Comparison of ENCODE assay signal across 22 cellular contexts in genomic region chr7:121049028-121049791, GRCh38.
DNase-seq lines count a peak whose midpoint lies in the region; ATAC-seq and TF ChIP-seq lines count a peak whose summit lies in the region.
"Had no signal": no experiment of that assay in that cellular context is flagged by ENCODE, and none has a peak within 500 bp of the region (broad histone marks: within the 10 kb centered on the region; RNA-seq: fewer than 3 reads in every experiment).

No MANE protein-coding gene starts in this region.

- BruUV-seq in OCI-LY7 (replicated peaks; lab: Mats Ljungman, UMichigan), result no TSS peak

- H3K36me3 ChIP-seq in body of pancreas (replicated peaks in 1 of 2; ENCODE audit: insufficient read depth in 1 of 2, low read depth in 2 of 2), result no peaks in the 10 kb centered on the region
- no peaks in the 10 kb centered on the region for H3K36me3 ChIP-seq in OCI-LY7 (ENCODE audit: insufficient read depth, low read length)
- no peaks in the 10 kb centered on the region for H3K36me3 ChIP-seq in neural progenitor cell
- H3K36me3 ChIP-seq: BE2C, upper lobe of left lung had no signal

- TF ChIP-seq CTCF in 22Rv1 (IDR thresholded peaks at IDR 0.05) (no peak), WTC11 (IDR thresholded peaks at IDR 0.05) (no peak), body of pancreas (IDR thresholded peaks at IDR 0.05) (no peak), OCI-LY7 (conservative IDR thresholded peaks at IDR 0.05; ENCODE audit: low read length) (no peak), neural progenitor cell (IDR thresholded peaks at IDR 0.05) (no peak)

- DNase-seq in HUDEP-2 (lab: John Stamatoyannopoulos, UW; ENCODE audit: unreplicated experiment in 76 of 76) (peak in 64 of 76 experiments; percentile 3 to 77 (median 34)), WTC11 (ENCODE audit: low spot score) (no peak), left lobe of liver (ENCODE audit: low spot score) (no peak), body of pancreas (no peak), OCI-LY7 (ENCODE audit: low spot score) (no peak), neural progenitor cell (ENCODE audit: low spot score) (no peak)
- DNase-seq: activated CD4-positive, alpha-beta T cell treated with anti-CD3 and anti-CD28 coated beads for 36 hours; activated naive CD4-positive, alpha-beta T cell treated with anti-CD3 and anti-CD28 coated beads for 36 hours; activated T-cell treated with anti-CD3 and anti-CD28 coated beads, Interleukin-2, amount 50 U/mL, for 72 hours; anterior cingulate cortex; BE2C; central memory CD4-positive, alpha-beta T cell; foreskin melanocyte; NCI-H187; upper lobe of left lung had no signal

- H3K27ac Mint-ChIP-seq in WTC11 (peak overlapping the region; percentile 42), neural progenitor cell (no peak overlapping the region)
- H3K27ac Mint-ChIP-seq: activated CD4-positive, alpha-beta T cell treated with anti-CD3 and anti-CD28 coated beads for 36 hours; activated naive CD4-positive, alpha-beta T cell treated with anti-CD3 and anti-CD28 coated beads for 36 hours; activated T-cell treated with anti-CD3 and anti-CD28 coated beads, Interleukin-2, amount 50 U/mL, for 72 hours had no signal

- H3K9me3 Mint-ChIP-seq in WTC11, result 0 out of 2 replicates have a peak, but pooled peaks cover 4% of the 10 kb centered on the region
- H3K9me3 Mint-ChIP-seq in neural progenitor cell, result no peaks in the 10 kb centered on the region
- H3K9me3 Mint-ChIP-seq: activated naive CD4-positive, alpha-beta T cell treated with anti-CD3 and anti-CD28 coated beads for 36 hours; activated T-cell treated with anti-CD3 and anti-CD28 coated beads, Interleukin-2, amount 50 U/mL, for 72 hours had no signal

- intact Hi-C loops in body of pancreas (cut with DNase I), result no loop called here
- intact Hi-C loops in OCI-LY7 (cut with micrococcal nuclease; ENCODE audit: unreplicated experiment), result no loop called here

- H2AFZ ChIP-seq in OCI-LY7 (ENCODE audit: low read length) (no peak overlapping the region), neural progenitor cell (replicated peaks) (no peak overlapping the region)
- H2AFZ ChIP-seq: hepatocyte had no signal

- H3K4me1 Mint-ChIP-seq in WTC11, result peaks cover 15% of the 10 kb centered on the region
- H3K4me1 Mint-ChIP-seq in neural progenitor cell, result no peaks in the 10 kb centered on the region
- H3K4me1 Mint-ChIP-seq: activated CD4-positive, alpha-beta T cell treated with anti-CD3 and anti-CD28 coated beads for 36 hours had no signal

- H3K36me3 Mint-ChIP-seq in WTC11, result no peaks in the 10 kb centered on the region
- no peaks in the 10 kb centered on the region for H3K36me3 Mint-ChIP-seq in neural progenitor cell

- H3K27me3 Mint-ChIP-seq in WTC11 (ENCODE audit: low read depth) (no peaks in the 10 kb centered on the region), neural progenitor cell (ENCODE audit: insufficient read depth, low read depth) (no peaks in the 10 kb centered on the region)

- POLR2A ChIA-PET in WTC11 (lab: Charles Lee), result no interaction called here
- POLR2A ChIA-PET in OCI-LY7 (lab: Charles Lee), result interaction anchor here (0.7 to 1.4 kb wide), 3 partner anchors 9 to 25 kb away, joined by 3 to 8 read pairs (median 3); no protein-coding TSS in a partner anchor

- H4K20me1 ChIP-seq in OCI-LY7 (ENCODE audit: insufficient read depth, low read length) (no peaks in the 10 kb centered on the region), neural progenitor cell (ENCODE audit: low read depth) (no peaks in the 10 kb centered on the region)

- no peaks in the 10 kb centered on the region for H3K9me3 ChIP-seq in body of pancreas
- H3K9me3 ChIP-seq in OCI-LY7 (ENCODE audit: low read length), result no peaks in the 10 kb centered on the region
- H3K9me3 ChIP-seq in neural progenitor cell (ENCODE audit: low read depth), result no peaks in the 10 kb centered on the region
- H3K9me3 ChIP-seq: A549, BE2C, upper lobe of left lung had no signal

- H3K79me2 ChIP-seq in OCI-LY7 (ENCODE audit: insufficient read depth, low read depth, low read length) (no peaks in the 10 kb centered on the region), neural progenitor cell (ENCODE audit: low read depth) (no peaks in the 10 kb centered on the region)
- H3K79me2 ChIP-seq: hepatocyte had no signal

- TF ChIP-seq POLR2A in body of pancreas (IDR thresholded peaks at IDR 0.05), result no peak

- ATAC-seq in WTC11 (peak; percentile 84), left lobe of liver (peak; percentile 19), body of pancreas (no peak), HG02571 (IDR thresholded peaks at IDR 0.05; ENCODE audit: unreplicated experiment) (no peak)
- ATAC-seq: A549; activated CD4-positive, alpha-beta T cell treated with anti-CD3 and anti-CD28 coated beads for 36 hours; activated T-cell treated with anti-CD3 and anti-CD28 coated beads, Interleukin-2, amount 50 U/mL, for 72 hours had no signal

- H3K9me2 ChIP-seq in OCI-LY7 (ENCODE audit: insufficient read depth, low read length), result no peaks in the 10 kb centered on the region

- no peaks in the 10 kb centered on the region for H3F3A ChIP-seq in neural progenitor cell (ENCODE audit: low read depth)

- H3K4me3 Mint-ChIP-seq in WTC11, result no peak overlapping the region
- H3K4me3 Mint-ChIP-seq in neural progenitor cell, result no peak overlapping the region
- H3K4me3 Mint-ChIP-seq: activated CD4-positive, alpha-beta T cell treated with anti-CD3 and anti-CD28 coated beads for 36 hours; activated naive CD4-positive, alpha-beta T cell treated with anti-CD3 and anti-CD28 coated beads for 36 hours; activated T-cell treated with anti-CD3 and anti-CD28 coated beads, Interleukin-2, amount 50 U/mL, for 72 hours had no signal

- 60 to 61% methylated on average over 3 of the region's 3 CpGs for WGBS in body of pancreas, 2 donors

- H3K4me2 ChIP-seq in OCI-LY7 (ENCODE audit: low read length) (no peak overlapping the region), neural progenitor cell (no peak overlapping the region)
- H3K4me2 ChIP-seq: A549, hepatocyte, KMS-11 had no signal

- no peak overlapping the region for H3K4me3 ChIP-seq in body of pancreas
- no peak overlapping the region for H3K4me3 ChIP-seq in OCI-LY7 (ENCODE audit: low read depth, low read length, poor library complexity, severe bottlenecking)
- no peak overlapping the region for H3K4me3 ChIP-seq in neural progenitor cell
- H3K4me3 ChIP-seq: A549, hepatocyte, lung, upper lobe of left lung had no signal

- CTCF ChIA-PET in WTC11 (lab: Charles Lee), result no interaction called here
- CTCF ChIA-PET in OCI-LY7 (lab: Charles Lee; ENCODE audit: unreplicated experiment), result no interaction called here

- H3K4me1 ChIP-seq in body of pancreas, result no peaks in the 10 kb centered on the region
- H3K4me1 ChIP-seq in OCI-LY7 (ENCODE audit: insufficient read depth, low read length, poor library complexity, severe bottlenecking), result no peaks in the 10 kb centered on the region
- no peaks in the 10 kb centered on the region for H3K4me1 ChIP-seq in neural progenitor cell
- H3K4me1 ChIP-seq: A549, BE2C had no signal

- H3K27me3 ChIP-seq in body of pancreas (no peaks in the 10 kb centered on the region), neural progenitor cell (no peaks in the 10 kb centered on the region)
- H3K27me3 ChIP-seq: BE2C, hepatocyte, upper lobe of left lung had no signal

- no peak overlapping the region for H3K9ac ChIP-seq in neural progenitor cell
- H3K9ac ChIP-seq: KMS-11 had no signal

- H3K27ac ChIP-seq in 22Rv1, result peak overlapping the region; percentile 34
- no peak overlapping the region for H3K27ac ChIP-seq in body of pancreas
- H3K27ac ChIP-seq in OCI-LY7 (ENCODE audit: low read depth, low read length, poor library complexity, severe bottlenecking), result no peak overlapping the region
- H3K27ac ChIP-seq in neural progenitor cell, result no peak overlapping the region
- H3K27ac ChIP-seq: A549, epithelial cell of prostate, hepatocyte, KMS-11, upper lobe of left lung had no signal

TF ChIP-seq in WTC11, 78 proteins besides CTCF, POLR2A, EP300 and RAD21:
- TF ChIP-seq ZNF512 (CRISPR knock-in tag; IDR thresholded peaks at IDR 0.05; ENCODE audit: borderline replicate concordance) (no peak), SOX15 (CRISPR knock-in tag; IDR thresholded peaks at IDR 0.05) (no peak), FOXK1 (CRISPR knock-in tag; IDR thresholded peaks at IDR 0.05) (no peak), ESRRA (CRISPR knock-in tag; IDR thresholded peaks at IDR 0.05; ENCODE audit: borderline replicate concordance) (no peak)

Comparison
In these comparisons a context has a peak if more than half of its experiments do, and no peak if none do; other contexts are left out.
1. DNase-seq: peak in HUDEP-2 (64 of 76); none in WTC11 (single experiment), left lobe of liver (single experiment), body of pancreas (0 of 4), OCI-LY7 (single experiment) and neural progenitor cell (single experiment).
2. ATAC-seq: peak in WTC11 (single experiment) and left lobe of liver (single experiment); none in body of pancreas (single experiment) and HG02571 (single experiment).